In the genomic region with DNA sequence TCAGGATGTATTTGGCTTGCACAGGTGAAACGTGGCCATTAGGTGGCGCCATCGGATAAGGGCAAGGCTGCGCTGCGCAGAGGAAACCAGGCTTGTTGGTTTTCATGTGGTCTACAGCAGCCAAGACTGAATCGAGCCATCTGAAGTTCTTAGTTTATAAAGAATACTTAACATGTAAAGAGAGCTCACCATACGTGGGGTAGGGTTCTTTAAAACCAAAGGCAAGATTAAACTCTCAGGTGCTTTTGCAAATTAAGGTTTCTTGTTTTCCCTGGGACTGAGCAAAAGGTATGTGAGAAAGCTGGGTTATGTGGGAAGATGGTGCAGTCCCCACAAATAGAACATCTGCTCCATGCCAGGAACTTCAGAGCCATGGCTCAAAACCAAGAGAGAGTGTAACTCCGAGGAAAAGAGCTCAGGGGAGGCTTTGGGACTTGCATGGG, we compare ENCODE assay signal across 8 cellular contexts. TPM values are rescaled to one million over a fixed set of nuclear protein-coding genes. Genes with fewer than 3 reads are reported as not detected.
DNase-seq lines count a peak whose midpoint lies in the region; ATAC-seq and TF ChIP-seq lines count a peak whose summit lies in the region.

No MANE protein-coding gene starts in this region.

- H3K27me3 ChIP-seq in left lung = peaks cover 0 to 11% of the 10 kb centered on the region in 2 donors

- H3K27ac ChIP-seq in left lung = no peak overlapping the region

- no peaks in the 10 kb centered on the region for H3K9me3 ChIP-seq in left lung

- peaks cover 0 to 4% of the 10 kb centered on the region in 2 donors for H3K4me1 ChIP-seq in left lung

- H3K4me3 ChIP-seq in choroid plexus epithelial cell (ENCODE audit: low read depth, low read length) = no peak overlapping the region
- no peak overlapping the region for H3K4me3 ChIP-seq in left lung

- TF ChIP-seq CTCF in choroid plexus epithelial cell (conservative IDR thresholded peaks at IDR 0.05; ENCODE audit: low read depth, low read length) (peak; percentile 100), left lung (IDR thresholded peaks at IDR 0.05) (peak; percentile 93 to 94)

- intact Hi-C loops in left lung (cut with DNase I) = loop anchor here in 1 of 2 donors (10.0 kb wide), 1 partner anchor 607 kb away; no protein-coding TSS in a partner anchor

- peak; percentile 59 for DNase-seq in DMS 273 treated with DMSO at 0.1 percent for 48 hours (lab: John Stamatoyannopoulos, UW)
- peak; percentile 100 for DNase-seq in NCI-H510A treated with DMSO at 0.1 percent for 48 hours (lab: John Stamatoyannopoulos, UW)
- peak; percentile 85 to 90 for DNase-seq in activated CD4-positive, alpha-beta T cell treated with anti-CD3 and anti-CD28 coated beads for 4 hours
- DNase-seq in choroid plexus epithelial cell (ENCODE audit: low read depth) = peak; percentile 95
- DNase-seq in left lung = peak; percentile 84 to 92
- peak; percentile 91 for DNase-seq in stimulated activated CD4-positive, alpha-beta T cell treated with anti-CD3 and anti-CD28 coated beads, Interleukin-4, amount 100 ng/mL, for 24 hours

- ATAC-seq in HG03135 (IDR thresholded peaks at IDR 0.05; ENCODE audit: unreplicated experiment) (peak; percentile 69), left lung (peak; percentile 99), HG02973 (IDR thresholded peaks at IDR 0.05; ENCODE audit: unreplicated experiment) (no peak)

- H3K36me3 ChIP-seq in left lung = no peaks in the 10 kb centered on the region

RNA-seq across cellular contexts. Expression of gene MASP2, which starts 9.3 kb away (rescaled TPM):
- total RNA-seq in left lung = not detected

RNA-seq across cellular contexts. Expression of gene SRM, which starts 22.1 kb away (rescaled TPM):
- total RNA-seq in left lung = 100 to 1,000 TPM in 1 of 2 donors, 10 to 100 TPM in 1; 67.1 to 123 TPM

RNA-seq across cellular contexts. Expression of gene TARDBP, which starts 25.3 kb away (rescaled TPM):
- total RNA-seq in left lung = 100 to 1,000 TPM; 119 to 126 TPM
